31 cellular contexts compared by ENCODE assay signal in genomic region chr1:26452459-26453183, GRCh38. TPM values are rescaled to one million over a fixed set of nuclear protein-coding genes. Genes with fewer than 3 reads are reported as not detected.
"Had no signal": no experiment of that assay in that cellular context is flagged by ENCODE, and none has a peak within 500 bp of the region (broad histone marks: within the 10 kb centered on the region; RNA-seq: fewer than 3 reads in every experiment).

No MANE protein-coding gene starts in this region.

- H3K4me1 ChIP-seq: neural progenitor cell, parathyroid adenoma, psoas muscle, spleen, thyroid gland, tibial nerve, upper lobe of right lung, uterus had no signal

- H3K27ac ChIP-seq: neural progenitor cell, ovary, parathyroid adenoma, psoas muscle, skin epidermis, spleen, stomach, thoracic aorta, thyroid gland, tibial nerve, upper lobe of right lung, uterus had no signal

- H3K4me3 ChIP-seq: neural progenitor cell, ovary, psoas muscle, skin epidermis, smooth muscle cell, spleen, stomach, thoracic aorta, thyroid gland, tibial nerve, upper lobe of right lung, uterus had no signal

- DNase-seq: naive thymus-derived CD4-positive, alpha-beta T cell; natural killer cell; occipital lobe; ovary; posterior cingulate gyrus; psoas muscle; right cardiac atrium; spleen; stimulated activated CD4-positive, alpha-beta T cell treated with anti-CD3 and anti-CD28 coated beads, Interleukin-12 subunit alpha, Interleukin-12 subunit beta, amount 100 ng/mL, for 4 hours; stimulated activated CD4-positive, alpha-beta T cell treated with anti-CD3 and anti-CD28 coated beads, Interleukin-1b, Interleukin-23, amount 100 ng/mL, for 48 hours; stimulated activated CD4-positive, alpha-beta T cell treated with anti-CD3 and anti-CD28 coated beads, Interleukin-4, amount 100 ng/mL, for 24 hours; stimulated activated naive B cell treated with anti-CD40 and anti-IgM and Interleukin-4, amounts not matched to agents 10 μg/mL and 1 μg/mL and 100 μg/mL, for 72 hours; stimulated activated naive CD4-positive, alpha-beta T cell treated with Interleukin-2 at 50 U/mL for 16 hours; stomach; thyroid gland; trophoblast cell; upper lobe of right lung; uterus had no signal

- H3K4me2 ChIP-seq: neural progenitor cell, smooth muscle cell had no signal

- ATAC-seq: naive thymus-derived CD4-positive, alpha-beta T cell; natural killer cell; psoas muscle; right cardiac atrium; sciatic nerve; stimulated activated effector memory CD8-positive, alpha-beta T cell treated with anti-CD3 and anti-CD28 coated beads, Interleukin-12 subunit alpha, Interleukin-12 subunit beta, amount 100 ng/mL, for 72 hours; stimulated activated naive B cell treated with anti-CD40 and anti-IgM and Interleukin-4, amounts not matched to agents 10 μg/mL and 1 μg/mL and 100 μg/mL, for 72 hours; upper lobe of right lung had no signal

- H2AFZ ChIP-seq: neural progenitor cell, parathyroid adenoma had no signal

- H3K36me3 ChIP-seq: ovary, uterus had no signal

- H3K9ac ChIP-seq: neural progenitor cell, parathyroid adenoma had no signal

- H3K9me3 ChIP-seq: ovary, psoas muscle, spleen, stomach, thoracic aorta, thyroid gland, tibial nerve, upper lobe of right lung, uterus had no signal

- H3K27me3 ChIP-seq: neural progenitor cell, ovary, spleen, stomach, thyroid gland, tibial nerve, upper lobe of right lung, uterus had no signal

RNA-seq across cellular contexts. Expression of gene LIN28A, which starts 42.0 kb away (rescaled TPM):
- total RNA-seq: naive thymus-derived CD4-positive, alpha-beta T cell; natural killer cell; occipital lobe; osteoblast; psoas muscle; renal cortical epithelial cell; right cardiac atrium; sciatic nerve; smooth muscle cell; spleen; stomach; subcutaneous adipose tissue; temporal lobe; thoracic aorta; thyroid gland; tibial nerve; upper lobe of right lung; urinary bladder had no signal
- polyA plus RNA-seq: naive thymus-derived CD4-positive, alpha-beta T cell; ovary; psoas muscle; right cardiac atrium; spleen; stomach; urinary bladder had no signal
